9 cellular contexts compared by ENCODE assay signal in genomic region chr2:217106650-217107014, GRCh38.
DNase-seq lines count a peak whose midpoint lies in the region; ATAC-seq, FAIRE-seq and TF ChIP-seq lines count a peak whose summit lies in the region.
"Had no signal": no experiment of that assay in that cellular context is flagged by ENCODE, and none has a peak within 500 bp of the region (broad histone marks: within the 10 kb centered on the region; RNA-seq: fewer than 3 reads in every experiment).

No MANE protein-coding gene starts in this region.

- POLR2A ChIA-PET in GM10248 (lab: Yijun Ruan, JAX) (no interaction called here), endothelial cell of umbilical vein (lab: Charles Lee) (no interaction called here)

- no peaks in the 10 kb centered on the region for H3K9me1 ChIP-seq in endothelial cell of umbilical vein (replicated peaks; ENCODE audit: control insufficient read depth, extremely low read depth, insufficient read depth, low read length)

- no peak overlapping the region for H3K4me2 ChIP-seq in endothelial cell of umbilical vein (ENCODE audit: insufficient read depth, low read length)

- no peak for TF ChIP-seq POLR2A in endothelial cell of umbilical vein (IDR thresholded peaks at IDR 0.05; ENCODE audit: low read depth, low read length)

- H3K9ac ChIP-seq in endothelial cell of umbilical vein (replicated peaks; ENCODE audit: extremely low read depth, insufficient read depth, low read length): no peak overlapping the region

- H3K4me1 ChIP-seq in endothelial cell of umbilical vein (ENCODE audit: control insufficient read depth, extremely low read depth, insufficient read depth, low read length) (peaks cover 20% of the 10 kb centered on the region), psoas muscle (peaks cover 24% of the 10 kb centered on the region)

- H3K27ac ChIP-seq in endothelial cell of umbilical vein (ENCODE audit: insufficient read depth, low read depth, low read length) (peak overlapping the region; percentile 42), psoas muscle (peak overlapping the region; percentile 69)

- no TSS peak for BruUV-seq in endothelial cell of umbilical vein (replicated peaks; lab: Mats Ljungman, UMichigan)

- intact Hi-C loops in endothelial cell of umbilical vein (cut with micrococcal nuclease): loop anchor here (1.0 kb wide), 1 partner anchor 16 kb away; no protein-coding TSS in a partner anchor
- intact Hi-C loops in psoas muscle (cut with DNase I): no loop called here

- CTCF ChIA-PET in GM10248 (lab: Yijun Ruan, JAX) (interaction anchor here (1.5 kb wide), 3 partner anchors 14 to 42 kb away, joined by 4 to 5 read pairs (median 4); no protein-coding TSS in a partner anchor), endothelial cell of umbilical vein (lab: Charles Lee) (no interaction called here)

- no peaks in the 10 kb centered on the region for H3K79me2 ChIP-seq in endothelial cell of umbilical vein (ENCODE audit: control insufficient read depth, insufficient read depth, low read length)

- WGBS in psoas muscle, 3 donors: 88 to 94% (median 93%) methylated on average over 3 of the region's 3 CpGs

- H3K27me3 ChIP-seq in endothelial cell of umbilical vein (ENCODE audit: control insufficient read depth in 2 of 2, insufficient read depth in 2 of 2, low read length in 2 of 2) (no peaks in the 10 kb centered on the region), psoas muscle (ENCODE audit: insufficient read depth in 3 of 3, low read length in 2 of 3) (no peaks in the 10 kb centered on the region)

- DNase-seq in GM10248 (ENCODE audit: extremely low spot score): no peak
- peak; percentile 37 for DNase-seq in NCI-H226
- no peak for DNase-seq in endothelial cell of umbilical vein (ENCODE audit: low read depth, low spot score)
- no peak for DNase-seq in psoas muscle
- no peak for DNase-seq in NCI-H2029 treated with DMSO at 0.1 percent for 48 hours (lab: John Stamatoyannopoulos, UW)
- DNase-seq in SHP77 (lab: John Stamatoyannopoulos, UW): no peak
- DNase-seq: activated CD8-positive, alpha-beta memory T cell treated with anti-CD3 and anti-CD28 coated beads for 24 hours; NK-92 treated with Interleukin-12 subunit alpha and Interleukin-12 subunit beta, amount 100 ng/mL, for 24 hours had no signal

- no peaks in the 10 kb centered on the region for H3K36me3 ChIP-seq in endothelial cell of umbilical vein (ENCODE audit: control insufficient read depth in 2 of 2, extremely low read depth in 1 of 2, insufficient read depth in 2 of 2, low read length in 2 of 2)
- no peaks in the 10 kb centered on the region for H3K36me3 ChIP-seq in psoas muscle (ENCODE audit: insufficient read depth in 1 of 2, low read depth in 1 of 2)

- TF ChIP-seq CTCF in GM10248 (IDR thresholded peaks at IDR 0.05; ENCODE audit: control extremely low read depth, extremely low read depth, low read depth, missing control alignments): peak; percentile 30
- TF ChIP-seq CTCF in endothelial cell of umbilical vein (IDR thresholded peaks at IDR 0.05; ENCODE audit: extremely low read depth in 1 of 2, insufficient read depth in 1 of 2, low read depth in 1 of 2, low read length in 2 of 2): peak in 1 of 2 donors; percentile 42
- peak; percentile 39 for TF ChIP-seq CTCF in psoas muscle (IDR thresholded peaks at IDR 0.05)

- FAIRE-seq in endothelial cell of umbilical vein (lab: Jason Lieb, UNC): no peak

- ATAC-seq in psoas muscle: peak in 1 of 4 donors; percentile 35
- ATAC-seq in HG03159 (IDR thresholded peaks at IDR 0.05; ENCODE audit: unreplicated experiment): no peak

- no peaks in the 10 kb centered on the region for H4K20me1 ChIP-seq in endothelial cell of umbilical vein (replicated peaks; ENCODE audit: control insufficient read depth, extremely low read depth, insufficient read depth, low read length)

- H3K9me3 ChIP-seq in endothelial cell of umbilical vein (replicated peaks; ENCODE audit: control insufficient read depth, insufficient read depth, low read length) (no peaks in the 10 kb centered on the region), psoas muscle (no peaks in the 10 kb centered on the region)

- dilution Hi-C loops in endothelial cell of umbilical vein (cut with MboI; ENCODE audit: extremely low pct_ligation_motif_present, low sequenced_read_pairs): no loop called here

- H3K4me3 ChIP-seq in endothelial cell of umbilical vein (replicated peaks in 1 of 3; ENCODE audit: insufficient read depth in 1 of 3, low read depth in 1 of 3, low read length in 3 of 3): no peak overlapping the region
- H3K4me3 ChIP-seq in psoas muscle: no peak overlapping the region

- H2AFZ ChIP-seq in endothelial cell of umbilical vein (ENCODE audit: low read depth, low read length): peak overlapping the region; percentile 21

TF ChIP-seq in endothelial cell of umbilical vein, 7 proteins besides CTCF, POLR2A, EP300 and RAD21:
- TF ChIP-seq EZH2 (IDR thresholded peaks at IDR 0.05; ENCODE audit: borderline replicate concordance, low read depth, low read length, severe bottlenecking) (no peak), JUN (IDR thresholded peaks at IDR 0.05; ENCODE audit: borderline replicate concordance, insufficient read depth, insufficient read length, low read depth) (no peak), POLR2AphosphoS5 (IDR thresholded peaks at IDR 0.05; ENCODE audit: insufficient read depth, low read depth, low read length) (no peak), MYC (IDR thresholded peaks at IDR 0.05; ENCODE audit: low read depth, low read length) (no peak), MAX (IDR thresholded peaks at IDR 0.05; ENCODE audit: insufficient read depth, insufficient read length) (no peak), GATA2 (IDR thresholded peaks at IDR 0.05; ENCODE audit: insufficient read depth, insufficient read length, low read depth, low read length) (no peak)
